In the genomic region with DNA sequence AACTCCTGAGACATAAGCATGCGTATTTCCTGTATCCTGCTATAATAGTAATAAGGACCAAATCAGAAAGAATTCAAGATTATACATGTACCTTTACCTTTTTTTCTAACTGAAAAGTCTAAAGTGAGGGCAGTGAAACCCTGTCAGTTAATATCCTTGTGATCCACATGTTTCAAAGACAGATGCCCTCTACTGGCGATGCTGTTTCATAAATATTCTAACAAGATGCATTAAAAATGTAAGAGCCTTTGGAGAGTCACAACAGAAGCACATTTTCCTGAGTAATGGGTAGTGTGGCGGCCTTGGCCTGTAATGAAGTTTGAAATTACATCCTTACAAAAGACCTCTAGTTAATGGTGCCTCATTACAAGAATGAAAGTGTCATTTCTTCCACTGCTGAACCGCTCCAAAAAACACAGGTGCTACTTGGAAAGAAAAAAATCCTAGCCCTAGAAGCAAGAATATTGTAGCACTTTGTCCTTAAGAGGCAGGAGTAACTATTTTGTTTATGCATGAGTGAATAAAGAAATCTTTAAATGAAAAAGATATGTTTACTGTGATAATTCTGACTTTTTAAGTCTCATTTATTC, we compare ENCODE assay signal across 9 cellular contexts.
DNase-seq lines count a peak whose midpoint lies in the region; ATAC-seq and TF ChIP-seq lines count a peak whose summit lies in the region.
"Had no signal": no experiment of that assay in that cellular context is flagged by ENCODE, and none has a peak within 500 bp of the region (broad histone marks: within the 10 kb centered on the region; RNA-seq: fewer than 3 reads in every experiment).

No MANE protein-coding gene starts in this region.

- no peak overlapping the region for H3K4me3 Mint-ChIP-seq in H9
- H3K4me3 Mint-ChIP-seq: T-helper 1 cell treated with Interleukin-12 subunit alpha and Interleukin-12 subunit beta and Interleukin-4 antibody, amounts not matched to agents 30 μg/mL and 1 μg/mL, for 36 hours had no signal

- no peak overlapping the region for H2BK15ac ChIP-seq in H9 (ENCODE audit: low read depth, low read length)

- no peak for TF ChIP-seq POLR2A in erythroblast (IDR thresholded peaks at IDR 0.05; ENCODE audit: low read length)

- H3K4me1 ChIP-seq in H9 (ENCODE audit: insufficient read depth, low read length) (no peaks in the 10 kb centered on the region; the same call in 1 of the 2 replicates), RWPE2 (ENCODE audit: insufficient read depth, poor library complexity, severe bottlenecking) (peaks cover 12% of the 10 kb centered on the region), psoas muscle (no peaks in the 10 kb centered on the region)

- H3K4me1 Mint-ChIP-seq in H9: peaks cover 9 to 10% of the 10 kb centered on the region in 2 experiments

- H3K9me3 ChIP-seq in H9 (ENCODE audit: control insufficient read depth, low read depth, low read length) (no peaks in the 10 kb centered on the region), RWPE2 (ENCODE audit: severe bottlenecking) (no peaks in the 10 kb centered on the region), psoas muscle (no peaks in the 10 kb centered on the region)

- no peaks in the 10 kb centered on the region for H3K79me2 ChIP-seq in H9 (ENCODE audit: insufficient read depth, low read length)

- H3K4me2 ChIP-seq in H9 (ENCODE audit: insufficient read depth, insufficient read length, low read length): no peak overlapping the region

- no peak overlapping the region for H3K27ac Mint-ChIP-seq in H9
- H3K27ac Mint-ChIP-seq: T-helper 1 cell treated with Interleukin-12 subunit alpha and Interleukin-12 subunit beta and Interleukin-4 antibody, amounts not matched to agents 30 μg/mL and 1 μg/mL, for 36 hours had no signal

- no peak overlapping the region for H2BK5ac ChIP-seq in H9 (ENCODE audit: insufficient read length, low read length)

- no peak overlapping the region for H3K23ac ChIP-seq in H9 (ENCODE audit: insufficient read length, low read depth, low read length)

- H3K56ac ChIP-seq in H9 (ENCODE audit: insufficient read length, low read depth, low read length): no peak overlapping the region

- no peak overlapping the region for H2AFZ ChIP-seq in H9 (ENCODE audit: low read length)

- ATAC-seq in RWPE2 (ENCODE audit: low read depth) (peak; percentile 28; the same call in 1 of the 3 replicates), psoas muscle (no peak), left colon (no peak), sciatic nerve (no peak), GM18873 (IDR thresholded peaks at IDR 0.05; ENCODE audit: low FRiP score, unreplicated experiment) (no peak)

- no peak overlapping the region for H2BK20ac ChIP-seq in H9 (ENCODE audit: low read depth, low read length, poor library complexity, severe bottlenecking)

- H3K36me3 ChIP-seq in RWPE2 (ENCODE audit: low read depth): no peaks in the 10 kb centered on the region
- peaks cover 0 to 4% of the 10 kb centered on the region in 2 donors for H3K36me3 ChIP-seq in psoas muscle (ENCODE audit: insufficient read depth in 1 of 2, low read depth in 1 of 2)

- no peak overlapping the region for H4K8ac ChIP-seq in H9 (replicated peaks; ENCODE audit: insufficient read length, low read depth, low read length)

- WGBS in H9 (ENCODE audit: extremely low coverage, insufficient read length, low lambda C conversion rate): no CpG with 5 or more reads among the region's 4 CpGs
- WGBS in psoas muscle, 3 donors: 66 to 78% (median 69%) methylated on average over 4 of the region's 4 CpGs

- no peak overlapping the region for H4K91ac ChIP-seq in H9 (ENCODE audit: insufficient read length, low read depth, low read length)

- peak; percentile 47 for DNase-seq in D341Med (ENCODE audit: low spot score)
- no peak for DNase-seq in H9
- no peak for DNase-seq in RWPE2 (ENCODE audit: low spot score)
- peak; percentile 69 to 74 for DNase-seq in erythroblast (lab: John Stamatoyannopoulos, UW)
- no peak for DNase-seq in psoas muscle
- DNase-seq in left colon: no peak
- no peak for DNase-seq in sciatic nerve (ENCODE audit: low spot score)

- no peak overlapping the region for H2BK120ac ChIP-seq in H9 (ENCODE audit: low read depth, low read length, poor library complexity, severe bottlenecking)

- H3K27ac ChIP-seq in H9 (ENCODE audit: insufficient read length, low read depth, low read length) (no peak overlapping the region), RWPE2 (ENCODE audit: poor library complexity, severe bottlenecking) (no peak overlapping the region), psoas muscle (no peak overlapping the region)

- no peak overlapping the region for H4K5ac ChIP-seq in H9 (ENCODE audit: insufficient read length, low read depth, low read length)

- H3K9me3 Mint-ChIP-seq in H9: no peaks in the 10 kb centered on the region
- H3K9me3 Mint-ChIP-seq: T-helper 1 cell treated with Interleukin-12 subunit alpha and Interleukin-12 subunit beta and Interleukin-4 antibody, amounts not matched to agents 30 μg/mL and 1 μg/mL, for 36 hours had no signal

- H3K4me3 ChIP-seq in RWPE2 (ENCODE audit: severe bottlenecking): no peak overlapping the region
- H3K4me3 ChIP-seq in psoas muscle: no peak overlapping the region

- no peaks in the 10 kb centered on the region for H3K79me1 ChIP-seq in H9 (ENCODE audit: insufficient read depth, low read depth, low read length, poor library complexity, severe bottlenecking)

- H3K23me2 ChIP-seq in H9 (ENCODE audit: insufficient read length, low read depth, low read length, poor library complexity, severe bottlenecking): no peaks in the 10 kb centered on the region

- H3K4ac ChIP-seq in H9 (ENCODE audit: low read depth, low read length): no peak overlapping the region

- no peak overlapping the region for H3T11ph ChIP-seq in H9 (ENCODE audit: low read length)

- no peak overlapping the region for H3K9ac ChIP-seq in H9 (ENCODE audit: extremely low read depth, insufficient read length, low read length)

- intact Hi-C loops in psoas muscle (cut with DNase I) (no loop called here), left colon (cut with DNase I, micrococcal nuclease) (no loop called here), sciatic nerve (cut with DNase I) (no loop called here)

- H2BK12ac ChIP-seq in H9 (ENCODE audit: insufficient read length, low read depth, low read length): no peak overlapping the region

- no peaks in the 10 kb centered on the region for H3K36me3 Mint-ChIP-seq in H9 (ENCODE audit: insufficient read depth in 1 of 3, low read depth in 3 of 3)

- H2AK5ac ChIP-seq in H9 (ENCODE audit: insufficient read length, low read length): no peak overlapping the region

- H3K14ac ChIP-seq in H9 (ENCODE audit: insufficient read depth, low read length): no peak overlapping the region

- TF ChIP-seq CTCF in H9 (conservative IDR thresholded peaks at IDR 0.05) (peak; percentile 67), RWPE2 (IDR thresholded peaks at IDR 0.05; ENCODE audit: poor library complexity, severe bottlenecking) (peak; percentile 90), psoas muscle (IDR thresholded peaks at IDR 0.05) (peak; percentile 51)

- H3K27me3 ChIP-seq in H9 (ENCODE audit: insufficient read depth, low read length) (no peaks in the 10 kb centered on the region), RWPE2 (ENCODE audit: insufficient read depth, poor library complexity, severe bottlenecking) (no peaks in the 10 kb centered on the region), psoas muscle (ENCODE audit: insufficient read depth in 3 of 3, low read length in 2 of 3) (no peaks in the 10 kb centered on the region)

- H4K20me1 ChIP-seq in H9 (ENCODE audit: control insufficient read depth, insufficient read depth, insufficient read length): no peaks in the 10 kb centered on the region

- H3K27me3 Mint-ChIP-seq in H9 (ENCODE audit: low read depth): no peaks in the 10 kb centered on the region

- H3K18ac ChIP-seq in H9 (ENCODE audit: insufficient read length, low read depth, low read length): no peak overlapping the region

Comparison
In these comparisons a context has a peak if more than half of its experiments do, and no peak if none do; other contexts are left out.
1. DNase-seq: peak in D341Med (single experiment) and erythroblast (2 of 2); none in H9 (single experiment), RWPE2 (single experiment), psoas muscle (0 of 2), left colon (0 of 2) and sciatic nerve (single experiment).
2. Peak in every context shown above with its lines, with median percentiles within 50 percentile points of each other: CTCF ChIP-seq.